In genomic region chr1:215064327-215064726, GRCh38 we compare ENCODE assay signal across 21 cellular contexts. TPM values are rescaled to one million over a fixed set of nuclear protein-coding genes. Genes with fewer than 3 reads are reported as not detected.
"Had no signal": no experiment of that assay in that cellular context is flagged by ENCODE, and none has a peak within 500 bp of the region (broad histone marks: within the 10 kb centered on the region; RNA-seq: fewer than 3 reads in every experiment).

No MANE protein-coding gene starts in this region.

- H3K27me3 Mint-ChIP-seq: IgD-negative memory B cell had no signal

- H3K4me3 ChIP-seq: K562, MG63 had no signal

- H3K9me3 ChIP-seq: MG63 had no signal

- ATAC-seq: HepG2, K562, Panc1 had no signal

- DNase-seq: MG63, NCI-H1092, NCI-H1105 treated with DMSO at 0.1 percent for 48 hours, NCI-H1417 treated with DMSO at 0.1 percent for 48 hours, NCI-H146, NCI-H1694 treated with DMSO at 0.1 percent for 48 hours, NCI-H2029, NCI-H2081 treated with DMSO at 0.1 percent for 48 hours, NCI-H2171, NCI-H345, NCI-H446 treated with DMSO at 0.1 percent for 48 hours, NCI-H510A treated with DMSO at 0.1 percent for 48 hours, NCI-H526 treated with DMSO at 0.1 percent for 48 hours, NCI-H748 treated with DMSO at 0.1 percent for 48 hours, SHP77 had no signal

- H3K9me3 Mint-ChIP-seq: IgD-negative memory B cell had no signal

- H3K36me3 ChIP-seq: MG63 had no signal

- FAIRE-seq: HepG2, K562 had no signal

- H3K27me3 ChIP-seq: MG63 had no signal

- H3K27ac ChIP-seq: RWPE1 had no signal

- H3K4me3 Mint-ChIP-seq: IgD-negative memory B cell had no signal

- H3K27ac Mint-ChIP-seq: IgD-negative memory B cell had no signal

RNA-seq across cellular contexts. Expression of gene KCNK2, which starts 18.2 kb away (rescaled TPM):
- total RNA-seq: HepG2; T-helper 1 cell treated with Interleukin-12 subunit alpha and Interleukin-12 subunit beta and Interleukin-4 antibody, amounts not matched to agents 30 ng/mL and 1 ng/mL, for 36 hours had no signal
- polyA plus RNA-seq: HepG2, IgD-negative memory B cell had no signal
